Comparison of ENCODE assay signal across 17 cellular contexts in the genomic region with DNA sequence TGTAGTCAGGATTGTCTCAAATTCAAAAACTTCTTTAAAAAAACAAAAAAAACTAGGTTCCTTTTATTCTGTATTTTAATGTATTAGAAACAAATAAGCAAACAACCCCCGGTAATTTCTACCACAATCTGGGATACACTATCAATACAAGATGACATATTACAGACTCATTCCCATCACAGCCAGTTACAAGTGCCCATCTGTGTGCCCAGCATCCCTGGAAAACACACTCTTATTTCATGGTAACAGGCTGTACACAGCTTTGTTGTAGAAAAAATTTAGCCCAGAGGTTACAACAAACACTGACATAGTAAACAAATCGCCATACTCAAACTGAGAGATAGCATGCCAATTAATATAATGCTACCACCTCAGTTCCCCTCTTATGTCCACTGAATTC. TPM values are rescaled to one million over a fixed set of nuclear protein-coding genes. Genes with fewer than 3 reads are reported as not detected.
A peak's percentile ranks its signal among the peaks of the same experiment; 100 is the strongest.
DNase-seq lines count a peak whose midpoint lies in the region; ATAC-seq and TF ChIP-seq lines count a peak whose summit lies in the region.
"Had no signal": no experiment of that assay in that cellular context is flagged by ENCODE, and none has a peak within 500 bp of the region (broad histone marks: within the 10 kb centered on the region; RNA-seq: fewer than 3 reads in every experiment).

No MANE protein-coding gene starts in this region.

- H3K27ac ChIP-seq in CD4-positive, alpha-beta T cell (ENCODE audit: low read depth, low read length): no peak overlapping the region
- peak overlapping the region; percentile 55 for H3K27ac ChIP-seq in layer of hippocampus (ENCODE audit: low read depth, low read length)
- H3K27ac ChIP-seq: 22Rv1, GM23248 had no signal

- POLR2A ChIA-PET in CD4-positive, alpha-beta T cell (lab: Charles Lee): interaction anchor here (0.9 to 1.1 kb wide), 2 partner anchors 17 to 49 kb away, joined by 3 to 4 read pairs; no protein-coding TSS in a partner anchor

- H3K36me3 Mint-ChIP-seq in activated CD4-positive, alpha-beta T cell treated with anti-CD3 and anti-CD28 coated beads, Interleukin-2, amount 10 ng/mL, durations not matched to agents 24 days and 14 days (ENCODE audit: low read depth): peaks cover 54% of the 10 kb centered on the region
- H3K36me3 Mint-ChIP-seq in CD4-positive, alpha-beta T cell (ENCODE audit: low read depth): peaks cover 78% of the 10 kb centered on the region
- H3K36me3 Mint-ChIP-seq in T-helper 17 cell (ENCODE audit: low read depth): peaks cover 4% of the 10 kb centered on the region

- H3K27ac Mint-ChIP-seq in activated CD4-positive, alpha-beta T cell treated with anti-CD3 and anti-CD28 coated beads, Interleukin-2, amount 10 ng/mL, durations not matched to agents 24 days and 14 days: peak overlapping the region; percentile 51
- H3K27ac Mint-ChIP-seq in CD4-positive, alpha-beta T cell: peak overlapping the region; percentile 36
- H3K27ac Mint-ChIP-seq in T-helper 17 cell: peak overlapping the region; percentile 3

- H3K27me3 ChIP-seq in CD4-positive, alpha-beta T cell (ENCODE audit: control insufficient read depth, insufficient read depth, low read length): no peaks in the 10 kb centered on the region
- H3K27me3 ChIP-seq in layer of hippocampus (ENCODE audit: control insufficient read depth, insufficient read depth, low read length): no peaks in the 10 kb centered on the region
- H3K27me3 ChIP-seq: BLaER1 had no signal

- no peak overlapping the region for H3K4me3 Mint-ChIP-seq in activated CD4-positive, alpha-beta T cell treated with anti-CD3 and anti-CD28 coated beads, Interleukin-2, amount 10 ng/mL, durations not matched to agents 24 days and 14 days
- H3K4me3 Mint-ChIP-seq in CD4-positive, alpha-beta T cell: no peak overlapping the region
- no peak overlapping the region for H3K4me3 Mint-ChIP-seq in T-helper 17 cell

- H3K9me3 Mint-ChIP-seq in activated CD4-positive, alpha-beta T cell treated with anti-CD3 and anti-CD28 coated beads, Interleukin-2, amount 10 ng/mL, durations not matched to agents 24 days and 14 days: no peaks in the 10 kb centered on the region
- H3K9me3 Mint-ChIP-seq in CD4-positive, alpha-beta T cell: no peaks in the 10 kb centered on the region

- H3K9me3 ChIP-seq in CD4-positive, alpha-beta T cell (ENCODE audit: control insufficient read depth, low read length): no peaks in the 10 kb centered on the region
- no peaks in the 10 kb centered on the region for H3K9me3 ChIP-seq in T-helper 17 cell (ENCODE audit: control insufficient read depth, low read length, poor library complexity, severe bottlenecking)

- no peak for TF ChIP-seq CTCF in CD4-positive, alpha-beta T cell (IDR thresholded peaks at IDR 0.05)

- intact Hi-C loops in activated CD4-positive, alpha-beta T cell treated with anti-CD3 and anti-CD28 coated beads, Interleukin-2, amount 10 ng/mL, durations not matched to agents 24 days and 14 days (cut with micrococcal nuclease): no loop called here
- intact Hi-C loops in CD4-positive, alpha-beta T cell (cut with DNase I, micrococcal nuclease): no loop called here
- intact Hi-C loops in sciatic nerve (cut with DNase I): no loop called here

- no peak for DNase-seq in activated CD4-positive, alpha-beta T cell treated with anti-CD3 and anti-CD28 coated beads, Interleukin-2, amount 10 ng/mL, durations not matched to agents 24 days and 14 days
- DNase-seq in activated CD4-positive, alpha-beta T cell treated with anti-CD3 and anti-CD28 coated beads for 1 hour: no peak
- no peak for DNase-seq in CD4-positive, alpha-beta T cell
- no peak for DNase-seq in T-helper 17 cell
- no peak for DNase-seq in islet precursor cell
- DNase-seq in sciatic nerve (ENCODE audit: low spot score): no peak
- DNase-seq in activated effector memory CD4-positive, alpha-beta T cell treated with Interleukin-2 at 50 U/mL for 16 hours: no peak
- DNase-seq: COR-L47, DMS153, DMS79 treated with DMSO at 0.1 percent for 48 hours, EL, GM23248, H7, IMR-90 had no signal

- CTCF ChIA-PET in CD4-positive, alpha-beta T cell (lab: Charles Lee): interaction anchor here (0.8 to 1.0 kb wide), 2 partner anchors 17 to 51 kb away, joined by 3 read pairs; no protein-coding TSS in a partner anchor

- peaks cover 27% of the 10 kb centered on the region for H3K4me1 Mint-ChIP-seq in activated CD4-positive, alpha-beta T cell treated with anti-CD3 and anti-CD28 coated beads, Interleukin-2, amount 10 ng/mL, durations not matched to agents 24 days and 14 days
- H3K4me1 Mint-ChIP-seq in CD4-positive, alpha-beta T cell (ENCODE audit: low read depth): peaks cover 51% of the 10 kb centered on the region
- peaks cover 14% of the 10 kb centered on the region for H3K4me1 Mint-ChIP-seq in T-helper 17 cell

- ATAC-seq in CD4-positive, alpha-beta T cell (ENCODE audit: poor library complexity): no peak
- ATAC-seq in T-helper 17 cell (no peak), sciatic nerve (no peak)

- H3K27me3 Mint-ChIP-seq in activated CD4-positive, alpha-beta T cell treated with anti-CD3 and anti-CD28 coated beads, Interleukin-2, amount 10 ng/mL, durations not matched to agents 24 days and 14 days: no peaks in the 10 kb centered on the region
- H3K27me3 Mint-ChIP-seq in CD4-positive, alpha-beta T cell: no peaks in the 10 kb centered on the region
- no peaks in the 10 kb centered on the region for H3K27me3 Mint-ChIP-seq in T-helper 17 cell

RNA-seq across cellular contexts. Expression of gene HBS1L, which starts 16.3 kb away (rescaled TPM):
- total RNA-seq in activated CD4-positive, alpha-beta T cell treated with anti-CD3 and anti-CD28 coated beads, Interleukin-2, amount 10 ng/mL, durations not matched to agents 24 days and 14 days: 94.4 and 104 TPM in 2 replicates
- 100 to 1,000 TPM; 106 to 117 TPM for total RNA-seq in CD4-positive, alpha-beta T cell
- 10 to 100 TPM; 72.1 to 94.0 TPM for total RNA-seq in T-helper 17 cell
- 83.0 TPM for total RNA-seq in sciatic nerve
